Comparison of ENCODE assay signal across 23 cellular contexts in genomic region chr17:49582789-49583188, GRCh38. TPM values are rescaled to one million over a fixed set of nuclear protein-coding genes. Genes with fewer than 3 reads are reported as not detected.
DNase-seq lines count a peak whose midpoint lies in the region; ATAC-seq and TF ChIP-seq lines count a peak whose summit lies in the region.
"Had no signal": no experiment of that assay in that cellular context is flagged by ENCODE, and none has a peak within 500 bp of the region (broad histone marks: within the 10 kb centered on the region; RNA-seq: fewer than 3 reads in every experiment).

No MANE protein-coding gene starts in this region.

- H3K23ac ChIP-seq in H9 (ENCODE audit: insufficient read length, low read depth, low read length), result no peak overlapping the region

- H3K36me3 ChIP-seq in RWPE2 (ENCODE audit: low read depth), result no peaks in the 10 kb centered on the region
- H3K36me3 ChIP-seq: WERI-Rb-1 had no signal

- no peak overlapping the region for H2BK15ac ChIP-seq in H9 (ENCODE audit: low read depth, low read length)

- H2BK12ac ChIP-seq in H9 (ENCODE audit: insufficient read length, low read depth, low read length), result no peak overlapping the region

- peaks cover 13 to 22% of the 10 kb centered on the region in 2 experiments for H3K4me1 Mint-ChIP-seq in H9
- H3K4me1 Mint-ChIP-seq: activated CD4-positive, alpha-beta T cell treated with anti-CD3 and anti-CD28 coated beads, Interleukin-2, amount 10 ng/mL, durations not matched to agents 7 days and 5 days had no signal

- no peak overlapping the region for H3K27ac Mint-ChIP-seq in H9
- H3K27ac Mint-ChIP-seq: activated CD4-positive, alpha-beta T cell treated with anti-CD3 and anti-CD28 coated beads, Interleukin-2, amount 10 ng/mL, durations not matched to agents 7 days and 5 days; GM23338 had no signal

- no peak overlapping the region for H2AK5ac ChIP-seq in H9 (ENCODE audit: insufficient read length, low read length)

- peaks cover 12% of the 10 kb centered on the region for H3K27me3 Mint-ChIP-seq in H9 (ENCODE audit: low read depth)

- no peak overlapping the region for H3K14ac ChIP-seq in H9 (ENCODE audit: insufficient read depth, low read length)

- peak; percentile 64 for ATAC-seq in RWPE2 (ENCODE audit: low read depth)
- ATAC-seq in GM18909 (IDR thresholded peaks at IDR 0.05; ENCODE audit: poor library complexity, unreplicated experiment), result no peak
- no peak for ATAC-seq in HG02973 (IDR thresholded peaks at IDR 0.05; ENCODE audit: unreplicated experiment)
- ATAC-seq: GM23338, right cardiac atrium had no signal

- H3K27ac ChIP-seq in RWPE2 (ENCODE audit: poor library complexity, severe bottlenecking) (peak overlapping the region; percentile 52), H9 (ENCODE audit: insufficient read length, low read depth, low read length) (no peak overlapping the region)
- H3K27ac ChIP-seq: WERI-Rb-1 had no signal

- no peaks in the 10 kb centered on the region for H3K9me3 ChIP-seq in RWPE2 (ENCODE audit: severe bottlenecking)
- H3K9me3 ChIP-seq in H9 (ENCODE audit: control insufficient read depth, low read depth, low read length), result no peaks in the 10 kb centered on the region

- no CpG with 5 or more reads among the region's 8 CpGs for WGBS in H9 (ENCODE audit: extremely low coverage, insufficient read length, low lambda C conversion rate)

- no peak overlapping the region for H4K5ac ChIP-seq in H9 (ENCODE audit: insufficient read length, low read depth, low read length)

- H4K91ac ChIP-seq in H9 (ENCODE audit: insufficient read length, low read depth, low read length), result no peak overlapping the region

- H2BK120ac ChIP-seq in H9 (ENCODE audit: low read depth, low read length, poor library complexity, severe bottlenecking), result no peak overlapping the region

- no peak overlapping the region for H2BK20ac ChIP-seq in H9 (ENCODE audit: low read depth, low read length, poor library complexity, severe bottlenecking)

- H3K27me3 ChIP-seq in RWPE2 (ENCODE audit: insufficient read depth, poor library complexity, severe bottlenecking) (no peaks in the 10 kb centered on the region), H9 (ENCODE audit: insufficient read depth, low read length) (peaks cover 1% of the 10 kb centered on the region; the same call in 1 of the 2 replicates)

- H3K18ac ChIP-seq in H9 (ENCODE audit: insufficient read length, low read depth, low read length), result no peak overlapping the region

- H3K56ac ChIP-seq in H9 (ENCODE audit: insufficient read length, low read depth, low read length), result no peak overlapping the region

- no peak overlapping the region for H2AFZ ChIP-seq in H9 (ENCODE audit: low read length)
- H2AFZ ChIP-seq: GM23338 had no signal

- H3K79me2 ChIP-seq in H9 (ENCODE audit: insufficient read depth, low read length), result no peaks in the 10 kb centered on the region

- H3K4ac ChIP-seq in H9 (ENCODE audit: low read depth, low read length), result no peak overlapping the region

- H3K4me2 ChIP-seq in H9 (ENCODE audit: insufficient read depth, insufficient read length, low read length), result no peak overlapping the region
- H3K4me2 ChIP-seq: GM23338 had no signal

- no peak overlapping the region for H3K4me3 ChIP-seq in RWPE2 (ENCODE audit: severe bottlenecking)
- H3K4me3 ChIP-seq: GM23338, lung had no signal

- H3K23me2 ChIP-seq in H9 (ENCODE audit: insufficient read length, low read depth, low read length, poor library complexity, severe bottlenecking), result no peaks in the 10 kb centered on the region

- no peak overlapping the region for H3K9ac ChIP-seq in H9 (ENCODE audit: extremely low read depth, insufficient read length, low read length)

- no peaks in the 10 kb centered on the region for H3K9me3 Mint-ChIP-seq in H9
- H3K9me3 Mint-ChIP-seq: activated CD4-positive, alpha-beta T cell treated with anti-CD3 and anti-CD28 coated beads, Interleukin-2, amount 10 ng/mL, durations not matched to agents 7 days and 5 days; GM23338 had no signal

- H2BK5ac ChIP-seq in H9 (ENCODE audit: insufficient read length, low read length), result no peak overlapping the region

- H3K36me3 Mint-ChIP-seq in H9 (ENCODE audit: insufficient read depth in 1 of 3, low read depth in 3 of 3), result no peaks in the 10 kb centered on the region

- DNase-seq in Daoy (ENCODE audit: low read depth) (peak; percentile 34), HCEC 1CT (peak; percentile 28), RWPE2 (ENCODE audit: low spot score) (no peak), kidney tubule cell (ENCODE audit: low spot score) (peak; percentile 50), NCI-H2196 treated with DMSO at 0.1 percent for 48 hours (lab: John Stamatoyannopoulos, UW; ENCODE audit: unreplicated experiment) (no peak), H9 (no peak)
- DNase-seq: activated CD4-positive, alpha-beta T cell treated with anti-CD3 and anti-CD28 coated beads, Interleukin-2, amount 10 ng/mL, durations not matched to agents 7 days and 5 days; activated naive CD4-positive, alpha-beta T cell treated with Interleukin-2 at 50 U/mL for 16 hours; activated T-cell treated with anti-CD3 and anti-CD28 coated beads, Interleukin-2, amount 50 U/mL, for 48 hours; COR-L47; DMS79; kidney glomerular epithelial cell; NCI-H1105; NCI-H2029 treated with DMSO at 0.1 percent for 48 hours; NCI-H2227 treated with DMSO at 0.1 percent for 48 hours; NCI-H748 treated with DMSO at 0.1 percent for 48 hours; trophoblast cell; WERI-Rb-1 had no signal

- no peaks in the 10 kb centered on the region for H3K79me1 ChIP-seq in H9 (ENCODE audit: insufficient read depth, low read depth, low read length, poor library complexity, severe bottlenecking)

- H3K4me1 ChIP-seq in RWPE2 (ENCODE audit: insufficient read depth, poor library complexity, severe bottlenecking), result peaks cover 23% of the 10 kb centered on the region
- H3K4me1 ChIP-seq in H9 (ENCODE audit: insufficient read depth, low read length), result no peaks in the 10 kb centered on the region

- H3T11ph ChIP-seq in H9 (ENCODE audit: low read length), result no peak overlapping the region

- no peak overlapping the region for H3K4me3 Mint-ChIP-seq in H9
- H3K4me3 Mint-ChIP-seq: activated CD4-positive, alpha-beta T cell treated with anti-CD3 and anti-CD28 coated beads, Interleukin-2, amount 10 ng/mL, durations not matched to agents 7 days and 5 days; GM23338 had no signal

- TF ChIP-seq CTCF in RWPE2 (IDR thresholded peaks at IDR 0.05; ENCODE audit: poor library complexity, severe bottlenecking), result no peak
- no peak for TF ChIP-seq CTCF in H9 (conservative IDR thresholded peaks at IDR 0.05)

- H4K8ac ChIP-seq in H9 (replicated peaks; ENCODE audit: insufficient read length, low read depth, low read length), result no peak overlapping the region

- H4K20me1 ChIP-seq in H9 (ENCODE audit: control insufficient read depth, insufficient read depth, insufficient read length), result no peaks in the 10 kb centered on the region

RNA-seq across cellular contexts. Expression of gene NXPH3, which starts 7.1 kb away (rescaled TPM):
- 0.03 TPM in 1 of 2 replicates, not detected in the other for total RNA-seq in Daoy (2014; rRNA removed; shearing (Covaris generic))
- total RNA-seq in H9 (2021), result 1.3 and 1.7 TPM in 2 replicates
- total RNA-seq: activated CD4-positive, alpha-beta T cell treated with anti-CD3 and anti-CD28 coated beads, Interleukin-2, amount 10 ng/mL, durations not matched to agents 7 days and 5 days had no signal

Comparison
In these comparisons a context has a peak if more than half of its experiments do, and no peak if none do; other contexts are left out.
1. DNase-seq: peak in Daoy (single experiment), HCEC 1CT (single experiment) and kidney tubule cell (single experiment); none in RWPE2 (single experiment), NCI-H2196 treated with DMSO at 0.1 percent for 48 hours (single experiment) and H9 (single experiment).